ENCODE assay signal across 2 cellular contexts in genomic region chr6:39947611-39948068, GRCh38.
TF ChIP-seq lines count a peak whose summit lies in the region.

No MANE protein-coding gene starts in this region.

TF ChIP-seq in GM23338, 12 proteins besides CTCF, POLR2A, EP300 and RAD21:
- TF ChIP-seq ZNF462 (CRISPR knock-in tag; IDR thresholded peaks at IDR 0.05), result peak; percentile 94
- TF ChIP-seq NANOG (IDR thresholded peaks at IDR 0.05; ENCODE audit: borderline replicate concordance), result no peak

TF ChIP-seq in K562, 482 proteins besides CTCF, POLR2A, EP300 and RAD21 (continued from another document):
- TF ChIP-seq CEBPB (tag; IDR thresholded peaks at IDR 0.05), result peak; percentile 48; the same call in 1 of the 2 replicates
- TF ChIP-seq HNRNPK (IDR thresholded peaks at IDR 0.05; ENCODE audit: low read depth, low read length, poor library complexity, severe bottlenecking), result no peak
- no peak for TF ChIP-seq EGR1 (conservative IDR thresholded peaks at IDR 0.05)
TF ChIP-seq in K562: peak in this region for 2.
